Comparison of ENCODE assay signal across 21 cellular contexts in the genomic region with DNA sequence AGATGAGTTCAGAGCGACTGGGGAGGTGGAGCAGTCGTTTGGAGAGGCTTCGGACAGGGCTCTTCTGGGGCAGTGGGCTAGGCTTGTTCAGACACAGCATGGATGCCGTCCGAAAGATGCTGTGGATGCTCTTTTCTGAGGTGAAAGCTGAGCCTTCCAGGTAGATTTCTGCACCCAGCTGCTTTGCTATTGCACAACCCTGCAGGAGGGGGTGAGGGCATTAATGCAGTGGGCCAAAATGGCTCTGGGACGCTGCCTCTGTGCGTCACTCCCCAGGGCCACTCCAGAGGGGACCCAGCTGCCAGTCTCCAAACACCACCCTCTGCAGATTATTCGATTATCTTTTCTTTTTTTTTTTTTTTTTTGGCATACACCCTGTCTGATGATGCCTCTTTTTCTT. TPM values are rescaled to one million over a fixed set of nuclear protein-coding genes. Genes with fewer than 3 reads are reported as not detected.
DNase-seq lines count a peak whose midpoint lies in the region; ATAC-seq, FAIRE-seq and TF ChIP-seq lines count a peak whose summit lies in the region.
"Had no signal": no experiment of that assay in that cellular context is flagged by ENCODE, and none has a peak within 500 bp of the region (broad histone marks: within the 10 kb centered on the region; RNA-seq: fewer than 3 reads in every experiment).

No MANE protein-coding gene starts in this region.

- H4K8ac ChIP-seq in H1 (ENCODE audit: extremely low read depth, insufficient read depth, low read length) = no peak overlapping the region

- no peaks in the 10 kb centered on the region for H3K9me3 ChIP-seq in DOHH2 (ENCODE audit: control insufficient read depth, insufficient read depth, low read length)
- no peaks in the 10 kb centered on the region for H3K9me3 ChIP-seq in H1 (ENCODE audit: insufficient read depth in 2 of 2, low read depth in 1 of 2, low read length in 1 of 2)
- H3K9me3 ChIP-seq in thyroid gland = no peaks in the 10 kb centered on the region

- H3K4me3 ChIP-seq in DOHH2 (ENCODE audit: low read length) = peak overlapping the region; percentile 62
- H3K4me3 ChIP-seq in H1 (ENCODE audit: extremely low read depth in 1 of 4, insufficient read depth in 2 of 4, low read depth in 3 of 4, low read length in 4 of 4) = no peak overlapping the region
- H3K4me3 ChIP-seq in thyroid gland (replicated peaks in 1 of 3) = no peak overlapping the region
- H3K4me3 ChIP-seq: GM23248 had no signal

- H3K14ac ChIP-seq in H1 (ENCODE audit: insufficient read length) = no peak overlapping the region

- H3K79me2 ChIP-seq in DOHH2 (ENCODE audit: control insufficient read depth, low read length) (no peaks in the 10 kb centered on the region), H1 (ENCODE audit: control insufficient read depth in 1 of 2, insufficient read depth in 2 of 2, low read length in 2 of 2) (peaks cover 0 to 7% of the 10 kb centered on the region in 2 experiments; a peak in 1 of 4 replicates)

- no peak overlapping the region for H2AFZ ChIP-seq in H1 (ENCODE audit: low read length)
- H2AFZ ChIP-seq: GM23248 had no signal

- no peak overlapping the region for H2BK20ac ChIP-seq in H1 (ENCODE audit: low read length)

- no peaks in the 10 kb centered on the region for H3K9me2 ChIP-seq in DOHH2 (replicated peaks; ENCODE audit: control insufficient read depth, low read length)

- H4K5ac ChIP-seq in H1 (ENCODE audit: insufficient read length, low read depth, low read length) = no peak overlapping the region

- H3K56ac ChIP-seq in H1 (replicated peaks; ENCODE audit: insufficient read length, low read depth, low read length) = no peak overlapping the region

- 98% methylated on average over 8 of the region's 8 CpGs; no CpG with 5 or more reads in 1 of the 2 experiments for WGBS in H1 (ENCODE audit: extremely low coverage in 1 of 2, insufficient coverage in 1 of 2, insufficient read length in 1 of 2, insufficient replicate concordance in 2 of 2, low coverage in 1 of 2, low lambda C conversion rate in 2 of 2, missing lambda C conversion rate in 1 of 2), 2 experiments
- WGBS in thyroid gland, 2 donors = 88 to 90% methylated on average over 8 of the region's 8 CpGs

- H3K4me1 ChIP-seq in DOHH2 (ENCODE audit: control insufficient read depth, low read length) (peaks cover 25% of the 10 kb centered on the region), H1 (replicated peaks in 1 of 4; ENCODE audit: control insufficient read depth in 3 of 4, insufficient read depth in 4 of 4, low read length in 3 of 4) (peaks cover 0 to 4% (median 2%) of the 10 kb centered on the region in 4 experiments; a peak in 6 of 7 replicates), thyroid gland (no peaks in the 10 kb centered on the region)

- TF ChIP-seq EP300 in H1 (IDR thresholded peaks at IDR 0.05; ENCODE audit: borderline replicate concordance in 1 of 2, low read depth in 2 of 2, low read length in 2 of 2) = no peak

- intact Hi-C loops in Right ventricle myocardium superior (cut with DNase I) (loop anchor here (10.0 kb wide), 1 partner anchor 77 kb away; no protein-coding TSS in a partner anchor), thyroid gland (cut with DNase I) (loop anchor here (5.0 kb wide), 1 partner anchor 129 kb away; no protein-coding TSS in a partner anchor)

- H3K4ac ChIP-seq in H1 (replicated peaks; ENCODE audit: insufficient read length, low read depth, low read length) = no peak overlapping the region

- no peaks in the 10 kb centered on the region for H4K20me1 ChIP-seq in DOHH2 (ENCODE audit: control insufficient read depth, insufficient read depth, low read depth, low read length)
- peaks cover 2 to 7% of the 10 kb centered on the region in 2 experiments for H4K20me1 ChIP-seq in H1 (replicated peaks in 1 of 2; ENCODE audit: control insufficient read depth in 1 of 2, insufficient read depth in 2 of 2, low read length in 2 of 2)

- TF ChIP-seq POLR2A in H1 (IDR thresholded peaks at IDR 0.05; ENCODE audit: control extremely low read depth in 1 of 2, low read depth in 2 of 2, low read length in 2 of 2) (no peak), thyroid gland (IDR thresholded peaks at IDR 0.05) (no peak)

- ATAC-seq in HG03521 (IDR thresholded peaks at IDR 0.05; ENCODE audit: unreplicated experiment) = no peak
- no peak for ATAC-seq in Right ventricle myocardium superior (ENCODE audit: poor library complexity)
- ATAC-seq: CD8-positive, alpha-beta T cell had no signal

- no peaks in the 10 kb centered on the region; the same call in 1 of the 2 replicates for H3K79me1 ChIP-seq in H1 (ENCODE audit: low read depth, low read length)

- no peak overlapping the region for H2BK5ac ChIP-seq in H1 (ENCODE audit: low read depth, low read length)

- no peak overlapping the region for H2BK12ac ChIP-seq in H1 (ENCODE audit: low read depth, low read length)

- H3K4me2 ChIP-seq in DOHH2 (ENCODE audit: low read length) = peak overlapping the region; percentile 75
- H3K4me2 ChIP-seq in H1 (ENCODE audit: insufficient read depth in 1 of 2, low read depth in 2 of 2, low read length in 2 of 2) = no peak overlapping the region

- peaks cover 2% of the 10 kb centered on the region; the same call in 1 of the 2 replicates for H3F3A ChIP-seq in DOHH2 (ENCODE audit: control insufficient read depth, insufficient read depth)

- POLR2A ChIA-PET in H1 (lab: Charles Lee; ENCODE audit: partially characterized antibody) = interaction anchor here (1.4 to 22.9 kb wide), 4 partner anchors 6 to 200 kb away, joined by 4 to 651 read pairs (median 104); partner anchors contain the start of gene RND1

- no peak overlapping the region for H3K18ac ChIP-seq in H1 (ENCODE audit: extremely low read depth, low read length)

- no peak overlapping the region for H3K23ac ChIP-seq in H1 (ENCODE audit: insufficient read length)

- H3K27ac ChIP-seq in DOHH2 (ENCODE audit: low read depth, low read length) (no peak overlapping the region), H1 (ENCODE audit: low read depth, low read length) (no peak overlapping the region), thyroid gland (no peak overlapping the region)
- H3K27ac ChIP-seq: GM23248 had no signal

- H2BK120ac ChIP-seq in H1 (replicated peaks; ENCODE audit: low read depth, low read length) = no peak overlapping the region

- no peak for TF ChIP-seq RAD21 in H1 (IDR thresholded peaks at IDR 0.05 in 1 of 2, conservative IDR thresholded peaks at IDR 0.05 in 1 of 2; ENCODE audit: low read depth in 2 of 2, low read length in 2 of 2)

- CTCF ChIA-PET in H1 (lab: Charles Lee; ENCODE audit: partially characterized antibody) = interaction anchor here (0.7 to 26.4 kb wide), 5 partner anchors 10 to 143 kb away, joined by 3 to 678 read pairs (median 3); no protein-coding TSS in a partner anchor

- no peaks in the 10 kb centered on the region for H3K27me3 ChIP-seq in DOHH2 (ENCODE audit: control insufficient read depth, low read length)
- H3K27me3 ChIP-seq in H1 (replicated peaks in 1 of 4; ENCODE audit: control insufficient read depth in 3 of 4, extremely low read depth in 1 of 4, insufficient read depth in 3 of 4, low read length in 3 of 4) = no peaks in the 10 kb centered on the region
- H3K27me3 ChIP-seq in thyroid gland = no peaks in the 10 kb centered on the region

- H3K36me3 ChIP-seq in DOHH2 (ENCODE audit: control insufficient read depth, low read length) (peaks cover 27% of the 10 kb centered on the region), H1 (ENCODE audit: control insufficient read depth in 2 of 4, insufficient read depth in 4 of 4, low read length in 3 of 4) (peaks cover 22 to 48% (median 34%) of the 10 kb centered on the region in 4 experiments), thyroid gland (no peaks in the 10 kb centered on the region)

- no peak overlapping the region for H2BK15ac ChIP-seq in H1 (ENCODE audit: low read length)

- no peak for TF ChIP-seq CTCF in DOHH2 (IDR thresholded peaks at IDR 0.05; ENCODE audit: low read depth, low read length, poor library complexity, severe bottlenecking)
- no peak for TF ChIP-seq CTCF in H1 (IDR thresholded peaks at IDR 0.05; ENCODE audit: control extremely low read depth in 1 of 3, insufficient read depth in 1 of 3, low read depth in 1 of 3, low read length in 3 of 3)
- TF ChIP-seq CTCF in thyroid gland (IDR thresholded peaks at IDR 0.05) = no peak

- H3K23me2 ChIP-seq in H1 (ENCODE audit: low read depth, low read length) = no peaks in the 10 kb centered on the region; the same call in 1 of the 2 replicates

- no peak for FAIRE-seq in H1 (lab: Jason Lieb, UNC)
- FAIRE-seq: A204.1, G401.6, GM12891, GM19239, H54, HTR-8/SVneo had no signal

- DNase-seq in NCI-H2171 (lab: John Stamatoyannopoulos, UW) (peak; percentile 36), H1 (ENCODE audit: low read depth in 1 of 2, low spot score in 2 of 2) (no peak), islet precursor cell (no peak), Right ventricle myocardium superior (no peak), thyroid gland (no peak)
- DNase-seq: AML-193; CD8-positive, alpha-beta T cell; COR-L47; DMS 273 treated with DMSO at 0.1 percent for 48 hours; DMS53; DND-41; GM23248; HCEC 1CT had no signal

- no peak overlapping the region for H3K9ac ChIP-seq in H1 (replicated peaks in 1 of 4; ENCODE audit: extremely low read depth in 1 of 4, low read depth in 3 of 4, low read length in 3 of 4)
- H3K9ac ChIP-seq: GM23248 had no signal

- H2AK5ac ChIP-seq in H1 (ENCODE audit: low read depth, low read length) = no peak overlapping the region

- no peak overlapping the region for H4K91ac ChIP-seq in H1 (replicated peaks; ENCODE audit: insufficient read length, low read length)

RNA-seq across cellular contexts. Expression of gene DDX23, which starts 6.1 kb away (rescaled TPM):
- total RNA-seq in H1 (2021; fragmentation: NEBNext Ultra II Directional; extraction: Animal tissue kit (Norgen Biotek cat#: 25700)) = 98.1 and 107 TPM in 2 replicates
- 43.4 and 43.5 TPM in 2 replicates for polyA plus RNA-seq in H1 (2011; rRNA removed)
- 68.7 TPM for polyA plus RNA-seq in H1 (2011; cell fraction: cytosol; rRNA removed)
- 122 TPM for polyA plus RNA-seq in H1 (2011; cell fraction: nucleus; rRNA removed)
- polyA plus RNA-seq in H1 (2012, experiment 1 of 2) = 98.3 to 156 TPM (median 103 TPM) in 4 replicates
- polyA plus RNA-seq in H1 (2012, experiment 2 of 2) = 30.8 TPM
- 67.8 TPM for polyA plus RNA-seq in H1 (2013, experiment 1 of 2)
- 65.2 TPM for polyA plus RNA-seq in H1 (2013, experiment 2 of 2)
- 57.7 and 58.0 TPM in 2 replicates for polyA minus RNA-seq in H1 (2011; rRNA and poly(A)+ RNA removed)
- polyA minus RNA-seq in H1 (2011; cell fraction: cytosol; rRNA and poly(A)+ RNA removed) = 26.0 TPM
- polyA minus RNA-seq in H1 (2011; cell fraction: nucleus; rRNA and poly(A)+ RNA removed) = 48.6 TPM
- total RNA-seq in Right ventricle myocardium superior = 32.4 TPM
- total RNA-seq in thyroid gland = 10 to 100 TPM; 59.4 to 88.2 (median 70.9) TPM

RNA-seq across cellular contexts. Expression of gene RND1, which starts 7.6 kb away (rescaled TPM):
- 15.8 and 16.2 TPM in 2 replicates for total RNA-seq in H1 (2021; fragmentation: NEBNext Ultra II Directional; extraction: Animal tissue kit (Norgen Biotek cat#: 25700))
- 17.1 and 17.8 TPM in 2 replicates for polyA plus RNA-seq in H1 (2011; rRNA removed)
- 27.5 TPM for polyA plus RNA-seq in H1 (2011; cell fraction: cytosol; rRNA removed)
- polyA plus RNA-seq in H1 (2011; cell fraction: nucleus; rRNA removed) = 31.4 TPM
- 21.5 to 28.9 TPM (median 24.5 TPM) in 4 replicates for polyA plus RNA-seq in H1 (2012, experiment 1 of 2)
- 20.6 TPM for polyA plus RNA-seq in H1 (2012, experiment 2 of 2)
- polyA plus RNA-seq in H1 (2013, experiment 1 of 2) = 3.1 TPM
- 3.2 TPM for polyA plus RNA-seq in H1 (2013, experiment 2 of 2)
- 30.9 and 33.3 TPM in 2 replicates for polyA minus RNA-seq in H1 (2011; rRNA and poly(A)+ RNA removed)
- polyA minus RNA-seq in H1 (2011; cell fraction: cytosol; rRNA and poly(A)+ RNA removed) = 14.7 TPM
- polyA minus RNA-seq in H1 (2011; cell fraction: nucleus; rRNA and poly(A)+ RNA removed) = 44.2 TPM
- total RNA-seq in Right ventricle myocardium superior (0.11 TPM), thyroid gland (1 to 10 TPM in 3 of 4 donors, under 1 TPM in 1; 0.68 to 3.0 (median 1.6) TPM)
- polyA plus RNA-seq: GM23248 had no signal

RNA-seq across cellular contexts. Expression of gene CACNB3, which starts 39.7 kb away (rescaled TPM):
- total RNA-seq in H1 (2021; fragmentation: NEBNext Ultra II Directional; extraction: Animal tissue kit (Norgen Biotek cat#: 25700)) = 12.5 and 16.9 TPM in 2 replicates
- polyA plus RNA-seq in H1 (2011; rRNA removed) = 16.0 and 18.4 TPM in 2 replicates
- polyA plus RNA-seq in H1 (2011; cell fraction: cytosol; rRNA removed) = 13.3 TPM
- 37.4 TPM for polyA plus RNA-seq in H1 (2011; cell fraction: nucleus; rRNA removed)
- 25.2 to 35.8 TPM (median 28.9 TPM) in 4 replicates for polyA plus RNA-seq in H1 (2012, experiment 1 of 2)
- polyA plus RNA-seq in H1 (2012, experiment 2 of 2) = 18.3 TPM
- polyA plus RNA-seq in H1 (2013, experiment 1 of 2) = 4.6 TPM
- 4.8 TPM for polyA plus RNA-seq in H1 (2013, experiment 2 of 2)
- 14.3 TPM in 2 replicates for polyA minus RNA-seq in H1 (2011; rRNA and poly(A)+ RNA removed)
- polyA minus RNA-seq in H1 (2011; cell fraction: cytosol; rRNA and poly(A)+ RNA removed) = 14.3 TPM
- polyA minus RNA-seq in H1 (2011; cell fraction: nucleus; rRNA and poly(A)+ RNA removed) = 15.2 TPM
- total RNA-seq in Right ventricle myocardium superior = 5.9 TPM
- total RNA-seq in thyroid gland = 10 to 100 TPM in 3 of 4 donors, 1 to 10 TPM in 1; 7.1 to 16.4 (median 13.1) TPM
